ENCODE assay signal across 20 cellular contexts in the genomic region with DNA sequence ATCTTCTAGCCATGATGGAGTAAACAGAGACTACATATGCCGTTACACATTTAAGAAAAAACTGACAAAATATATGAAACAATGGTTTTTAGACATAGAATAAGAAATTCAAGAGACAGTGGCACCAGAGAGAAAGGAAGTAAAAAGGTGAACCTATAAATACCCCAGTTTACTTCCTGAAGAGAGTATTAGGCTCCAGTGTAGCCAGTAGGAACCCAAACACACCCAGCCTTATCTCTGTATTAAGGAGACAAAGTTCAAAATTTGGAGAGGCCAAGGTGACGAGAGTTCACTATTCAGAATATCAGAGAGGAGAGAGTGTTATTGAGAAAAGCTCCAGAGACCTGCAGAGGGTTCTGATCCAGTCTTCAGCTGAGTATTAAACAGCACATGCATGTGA.
"Had no signal": no experiment of that assay in that cellular context is flagged by ENCODE, and none has a peak within 500 bp of the region (broad histone marks: within the 10 kb centered on the region; RNA-seq: fewer than 3 reads in every experiment).

No MANE protein-coding gene starts in this region.

- H3K9me3 ChIP-seq: heart left ventricle, left ventricle myocardium inferior, lower lobe of right lung, stomach, thoracic aorta, transverse colon had no signal

- H3K4me1 ChIP-seq: heart left ventricle, left ventricle myocardium inferior, lower lobe of right lung, stomach, transverse colon had no signal

- DNase-seq: central memory CD4-positive, alpha-beta T cell; cortex of kidney; dorsolateral prefrontal cortex; effector CD8-positive, alpha-beta T cell; heart left ventricle; hippocampal formation; islet precursor cell; left ventricle myocardium inferior; lower lobe of right lung; mesenchymal stem cell; midbrain; naive B cell; posterior cingulate gyrus; stomach; substantia nigra; transverse colon had no signal

- ATAC-seq: esophagus mucosa, heart left ventricle, lower lobe of right lung, sciatic nerve had no signal

- H3K27me3 ChIP-seq: dorsolateral prefrontal cortex, heart left ventricle, stomach, transverse colon had no signal

- H3K27me3 Mint-ChIP-seq: naive B cell had no signal

- H3K4me3 Mint-ChIP-seq: naive B cell, neural crest cell had no signal

- H3K4me1 Mint-ChIP-seq: neural crest cell had no signal

- H3K9me3 Mint-ChIP-seq: naive B cell, neural crest cell had no signal

- H3K4me3 ChIP-seq: dorsolateral prefrontal cortex, heart left ventricle, left ventricle myocardium inferior, lower lobe of right lung, stomach, thoracic aorta, transverse colon had no signal

- H3K27ac ChIP-seq: dorsolateral prefrontal cortex, heart left ventricle, left ventricle myocardium inferior, lower lobe of right lung, stomach, thoracic aorta, transverse colon had no signal
